In the genomic region with DNA sequence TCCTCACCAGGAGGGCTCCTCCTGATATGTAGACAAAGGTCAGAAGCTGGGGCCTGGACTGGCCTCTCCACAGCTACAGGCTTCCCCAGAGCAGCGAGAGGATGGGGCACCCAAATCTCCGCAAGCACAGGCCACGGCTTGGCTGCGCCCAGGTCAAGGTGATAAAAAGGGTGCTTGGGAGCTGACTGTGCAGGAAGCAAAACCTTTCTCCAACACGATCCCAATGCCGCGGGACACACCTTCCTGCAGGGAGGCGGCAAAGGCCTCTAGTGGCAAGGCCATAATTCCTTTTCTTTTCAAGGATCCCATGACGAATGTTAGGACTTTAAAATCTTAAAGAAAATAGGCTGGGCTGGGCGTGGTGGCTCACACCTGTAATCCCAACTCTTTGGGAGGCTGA, we compare ENCODE assay signal across 24 cellular contexts. TPM values are rescaled to one million over a fixed set of nuclear protein-coding genes. Genes with fewer than 3 reads are reported as not detected.
DNase-seq lines count a peak whose midpoint lies in the region; ATAC-seq and TF ChIP-seq lines count a peak whose summit lies in the region.
"Had no signal": no experiment of that assay in that cellular context is flagged by ENCODE, and none has a peak within 500 bp of the region (broad histone marks: within the 10 kb centered on the region; RNA-seq: fewer than 3 reads in every experiment).

No MANE protein-coding gene starts in this region.

- H3K27me3 Mint-ChIP-seq in activated CD4-positive, alpha-beta T cell treated with anti-CD3 and anti-CD28 coated beads, Interleukin-2, amount 10 ng/mL, durations not matched to agents 24 days and 14 days: no peaks in the 10 kb centered on the region
- H3K27me3 Mint-ChIP-seq in CD4-positive, CD25-positive, alpha-beta regulatory T cell: no peaks in the 10 kb centered on the region
- H3K27me3 Mint-ChIP-seq in activated T-helper 1 cell treated with anti-CD3 and anti-CD28 coated beads, Interleukin-12 subunit alpha, Interleukin-12 subunit beta, Interleukin-2, Interleukin-4 antibody, amounts not matched to agents 30 ng/mL and 10 ng/mL and 1 ng/mL, durations not matched to agents 14 hours and 24 hours and 36 hours (ENCODE audit: insufficient read depth): no peaks in the 10 kb centered on the region
- no peaks in the 10 kb centered on the region for H3K27me3 Mint-ChIP-seq in naive thymus-derived CD4-positive, alpha-beta T cell
- H3K27me3 Mint-ChIP-seq: CD4-positive, alpha-beta T cell had no signal

- no peak overlapping the region for H3K4me3 Mint-ChIP-seq in activated CD4-positive, alpha-beta T cell treated with anti-CD3 and anti-CD28 coated beads, Interleukin-2, amount 10 ng/mL, durations not matched to agents 24 days and 14 days
- H3K4me3 Mint-ChIP-seq in CD4-positive, CD25-positive, alpha-beta regulatory T cell: peak overlapping the region in 1 of 4 donors; percentile 69
- H3K4me3 Mint-ChIP-seq in activated T-helper 1 cell treated with anti-CD3 and anti-CD28 coated beads, Interleukin-12 subunit alpha, Interleukin-12 subunit beta, Interleukin-2, Interleukin-4 antibody, amounts not matched to agents 30 ng/mL and 10 ng/mL and 1 ng/mL, durations not matched to agents 14 hours and 24 hours and 36 hours: no peak overlapping the region
- peak overlapping the region in 6 of 10 donors; percentile 8 to 39 (median 26) for H3K4me3 Mint-ChIP-seq in naive thymus-derived CD4-positive, alpha-beta T cell
- H3K4me3 Mint-ChIP-seq: CD4-positive, alpha-beta T cell had no signal

- peaks cover 32% of the 10 kb centered on the region for H3K79me2 ChIP-seq in MM.1S (ENCODE audit: low read length)

- no peak overlapping the region for H2AFZ ChIP-seq in MM.1S (ENCODE audit: low read length)

- no peaks in the 10 kb centered on the region for H3K36me3 ChIP-seq in CD4-positive, CD25-positive, alpha-beta regulatory T cell (ENCODE audit: control insufficient read depth, insufficient read depth, low read length)
- H3K36me3 ChIP-seq in naive thymus-derived CD4-positive, alpha-beta T cell (ENCODE audit: control insufficient read depth in 2 of 3, insufficient read depth in 3 of 3, low read length in 3 of 3): no peaks in the 10 kb centered on the region
- H3K36me3 ChIP-seq in MM.1S (replicated peaks; ENCODE audit: insufficient read depth, low read length): no peaks in the 10 kb centered on the region
- H3K36me3 ChIP-seq: right atrium auricular region, SJCRH30, stomach had no signal

- no peak for DNase-seq in activated CD4-positive, alpha-beta T cell treated with anti-CD3 and anti-CD28 coated beads, Interleukin-2, amount 10 ng/mL, durations not matched to agents 24 days and 14 days
- no peak for DNase-seq in activated CD4-positive, alpha-beta T cell treated with anti-CD3 and anti-CD28 coated beads, Interleukin-2, amount 50 U/mL, for 48 hours
- no peak for DNase-seq in CD4-positive, CD25-positive, alpha-beta regulatory T cell
- no peak for DNase-seq in activated T-helper 1 cell treated with anti-CD3 and anti-CD28 coated beads, Interleukin-12 subunit alpha, Interleukin-12 subunit beta, Interleukin-2, Interleukin-4 antibody, amounts not matched to agents 30 ng/mL and 10 ng/mL and 1 ng/mL, durations not matched to agents 14 hours and 24 hours and 36 hours (ENCODE audit: low spot score)
- DNase-seq in naive thymus-derived CD4-positive, alpha-beta T cell: no peak
- DNase-seq in stimulated activated naive CD4-positive, alpha-beta T cell treated with Interleukin-2 at 50 U/mL for 16 hours (lab: John Stamatoyannopoulos, UW): no peak
- DNase-seq in MM.1S: no peak
- DNase-seq in NCI-H187 treated with DMSO at 0.1 percent for 48 hours (lab: John Stamatoyannopoulos, UW): no peak
- DNase-seq: activated naive CD4-positive, alpha-beta T cell treated with Interleukin-2 at 50 U/mL for 16 hours; activated T-cell treated with anti-CD3 and anti-CD28 coated beads, Interleukin-2, amount 50 U/mL, for 48 hours; anterior cingulate cortex; CD4-positive, alpha-beta T cell; effector memory CD4-positive, alpha-beta T cell; NCI-H1092 treated with DMSO at 0.1 percent for 48 hours; NCI-H1694 treated with DMSO at 0.1 percent for 48 hours; NCI-H2171; NCI-H510A treated with DMSO at 0.1 percent for 48 hours; posterior cingulate gyrus; SJCRH30; stomach had no signal

- H3K9me3 Mint-ChIP-seq in activated CD4-positive, alpha-beta T cell treated with anti-CD3 and anti-CD28 coated beads, Interleukin-2, amount 10 ng/mL, durations not matched to agents 24 days and 14 days: no peaks in the 10 kb centered on the region
- H3K9me3 Mint-ChIP-seq in CD4-positive, CD25-positive, alpha-beta regulatory T cell: no peaks in the 10 kb centered on the region
- no peaks in the 10 kb centered on the region for H3K9me3 Mint-ChIP-seq in activated T-helper 1 cell treated with anti-CD3 and anti-CD28 coated beads, Interleukin-12 subunit alpha, Interleukin-12 subunit beta, Interleukin-2, Interleukin-4 antibody, amounts not matched to agents 30 ng/mL and 10 ng/mL and 1 ng/mL, durations not matched to agents 14 hours and 24 hours and 36 hours
- no peaks in the 10 kb centered on the region for H3K9me3 Mint-ChIP-seq in naive thymus-derived CD4-positive, alpha-beta T cell
- H3K9me3 Mint-ChIP-seq: CD4-positive, alpha-beta T cell had no signal

- intact Hi-C loops in activated CD4-positive, alpha-beta T cell treated with anti-CD3 and anti-CD28 coated beads, Interleukin-2, amount 10 ng/mL, durations not matched to agents 24 days and 14 days (cut with micrococcal nuclease): loop anchor here (5.0 kb wide), 1 partner anchor 35 kb away; no protein-coding TSS in a partner anchor
- intact Hi-C loops in activated T-helper 1 cell treated with anti-CD3 and anti-CD28 coated beads, Interleukin-12 subunit alpha, Interleukin-12 subunit beta, Interleukin-2, Interleukin-4 antibody, amounts not matched to agents 30 ng/mL and 10 ng/mL and 1 ng/mL, durations not matched to agents 14 hours and 24 hours and 36 hours (cut with micrococcal nuclease): loop anchor here (5.0 kb wide), 1 partner anchor 35 kb away; no protein-coding TSS in a partner anchor
- intact Hi-C loops in naive thymus-derived CD4-positive, alpha-beta T cell (cut with micrococcal nuclease): loop anchor here in 1 of 2 donors (5.0 kb wide), 1 partner anchor 35 kb away; no protein-coding TSS in a partner anchor

- POLR2A ChIA-PET in naive thymus-derived CD4-positive, alpha-beta T cell (lab: Charles Lee): interaction anchor here (1.0 to 1.4 kb wide), 2 partner anchors 11 to 83 kb away, joined by 3 to 9 read pairs; partner anchors contain the start of genes LYSET and MOAP1

- no peaks in the 10 kb centered on the region for H3K9me3 ChIP-seq in CD4-positive, CD25-positive, alpha-beta regulatory T cell (ENCODE audit: control insufficient read depth in 2 of 2, low read length in 2 of 2)
- no peaks in the 10 kb centered on the region for H3K9me3 ChIP-seq in naive thymus-derived CD4-positive, alpha-beta T cell (ENCODE audit: control insufficient read depth in 2 of 3, low read length in 3 of 3)
- no peaks in the 10 kb centered on the region for H3K9me3 ChIP-seq in MM.1S (replicated peaks; ENCODE audit: insufficient read depth, low read length)
- H3K9me3 ChIP-seq: right atrium auricular region, SJCRH30, stomach had no signal

- no peaks in the 10 kb centered on the region for H3F3A ChIP-seq in MM.1S (ENCODE audit: insufficient read depth, low read length)

- no peaks in the 10 kb centered on the region for H3K27me3 ChIP-seq in CD4-positive, CD25-positive, alpha-beta regulatory T cell (ENCODE audit: control insufficient read depth, insufficient read depth, low read length)
- no peaks in the 10 kb centered on the region for H3K27me3 ChIP-seq in naive thymus-derived CD4-positive, alpha-beta T cell (ENCODE audit: control insufficient read depth in 2 of 2, insufficient read depth in 2 of 2, low read length in 2 of 2)
- no peaks in the 10 kb centered on the region for H3K27me3 ChIP-seq in MM.1S (replicated peaks; ENCODE audit: insufficient read depth, low read length)
- H3K27me3 ChIP-seq: right atrium auricular region, SJCRH30, stomach had no signal

- H3K9ac ChIP-seq in MM.1S (ENCODE audit: low read length): no peak overlapping the region

- CTCF ChIA-PET in naive thymus-derived CD4-positive, alpha-beta T cell (lab: Charles Lee): interaction anchor here (0.7 to 5.1 kb wide), 3 partner anchors 12 to 83 kb away, joined by 3 to 35 read pairs (median 4); partner anchors contain the start of genes ITPK1, LYSET and MOAP1

- H3K27ac Mint-ChIP-seq in activated CD4-positive, alpha-beta T cell treated with anti-CD3 and anti-CD28 coated beads, Interleukin-2, amount 10 ng/mL, durations not matched to agents 24 days and 14 days: peak overlapping the region; percentile 58
- peak overlapping the region; percentile 49 to 79 (median 60) for H3K27ac Mint-ChIP-seq in CD4-positive, CD25-positive, alpha-beta regulatory T cell
- peak overlapping the region; percentile 55 for H3K27ac Mint-ChIP-seq in activated T-helper 1 cell treated with anti-CD3 and anti-CD28 coated beads, Interleukin-12 subunit alpha, Interleukin-12 subunit beta, Interleukin-2, Interleukin-4 antibody, amounts not matched to agents 30 ng/mL and 10 ng/mL and 1 ng/mL, durations not matched to agents 14 hours and 24 hours and 36 hours
- H3K27ac Mint-ChIP-seq in naive thymus-derived CD4-positive, alpha-beta T cell: peak overlapping the region in 6 of 9 donors; percentile 43 to 76 (median 64)
- H3K27ac Mint-ChIP-seq: CD4-positive, alpha-beta T cell had no signal

- no peak for TF ChIP-seq CTCF in MM.1S (IDR thresholded peaks at IDR 0.05; ENCODE audit: low read length)

- H3K4me1 Mint-ChIP-seq in activated CD4-positive, alpha-beta T cell treated with anti-CD3 and anti-CD28 coated beads, Interleukin-2, amount 10 ng/mL, durations not matched to agents 24 days and 14 days: peaks cover 42% of the 10 kb centered on the region
- H3K4me1 Mint-ChIP-seq in CD4-positive, CD25-positive, alpha-beta regulatory T cell: peaks cover 0 to 58% (median 24%) of the 10 kb centered on the region in 4 donors
- H3K4me1 Mint-ChIP-seq in activated T-helper 1 cell treated with anti-CD3 and anti-CD28 coated beads, Interleukin-12 subunit alpha, Interleukin-12 subunit beta, Interleukin-2, Interleukin-4 antibody, amounts not matched to agents 30 ng/mL and 10 ng/mL and 1 ng/mL, durations not matched to agents 14 hours and 24 hours and 36 hours (ENCODE audit: low read depth): peaks cover 48% of the 10 kb centered on the region
- peaks cover 16 to 58% (median 23%) of the 10 kb centered on the region in 7 donors for H3K4me1 Mint-ChIP-seq in naive thymus-derived CD4-positive, alpha-beta T cell

- no peak for ATAC-seq in CD4-positive, CD25-positive, alpha-beta regulatory T cell (ENCODE audit: low read depth in 2 of 2)
- no peak for ATAC-seq in naive thymus-derived CD4-positive, alpha-beta T cell
- ATAC-seq: activated CD4-positive, CD25-positive, alpha-beta regulatory T cell treated with anti-CD3 and anti-CD28 coated beads, Interleukin-2, amount 50 U/mL, for 24 hours; left lobe of liver had no signal

- no peak overlapping the region for H3K4me2 ChIP-seq in MM.1S (ENCODE audit: low read depth, low read length)
- H3K4me2 ChIP-seq: smooth muscle cell had no signal

- no peak overlapping the region for H3K27ac ChIP-seq in CD4-positive, CD25-positive, alpha-beta regulatory T cell (ENCODE audit: insufficient read depth, low read length, poor library complexity, severe bottlenecking)
- no peak overlapping the region for H3K27ac ChIP-seq in naive thymus-derived CD4-positive, alpha-beta T cell (ENCODE audit: low read depth, low read length)
- H3K27ac ChIP-seq in MM.1S (ENCODE audit: low read length): no peak overlapping the region
- H3K27ac ChIP-seq: right atrium auricular region, SJCRH30, stomach had no signal

- H3K36me3 Mint-ChIP-seq in activated CD4-positive, alpha-beta T cell treated with anti-CD3 and anti-CD28 coated beads, Interleukin-2, amount 10 ng/mL, durations not matched to agents 24 days and 14 days (ENCODE audit: low read depth): peaks cover 2% of the 10 kb centered on the region
- no peaks in the 10 kb centered on the region for H3K36me3 Mint-ChIP-seq in CD4-positive, CD25-positive, alpha-beta regulatory T cell
- peaks cover 5% of the 10 kb centered on the region for H3K36me3 Mint-ChIP-seq in activated T-helper 1 cell treated with anti-CD3 and anti-CD28 coated beads, Interleukin-12 subunit alpha, Interleukin-12 subunit beta, Interleukin-2, Interleukin-4 antibody, amounts not matched to agents 30 ng/mL and 10 ng/mL and 1 ng/mL, durations not matched to agents 14 hours and 24 hours and 36 hours (ENCODE audit: low read depth)
- peaks cover 0 to 6% (median 1%) of the 10 kb centered on the region in 5 donors for H3K36me3 Mint-ChIP-seq in naive thymus-derived CD4-positive, alpha-beta T cell

- H3K4me3 ChIP-seq in CD4-positive, CD25-positive, alpha-beta regulatory T cell (ENCODE audit: low read depth, low read length): no peak overlapping the region
- no peak overlapping the region for H3K4me3 ChIP-seq in naive thymus-derived CD4-positive, alpha-beta T cell (ENCODE audit: low read length)
- H3K4me3 ChIP-seq in MM.1S (ENCODE audit: low read length): no peak overlapping the region
- H3K4me3 ChIP-seq: right atrium auricular region, SJCRH30, smooth muscle cell, stomach had no signal

- no peaks in the 10 kb centered on the region for H3K9me2 ChIP-seq in MM.1S (replicated peaks; ENCODE audit: insufficient read depth, low read length)

- peaks cover 23% of the 10 kb centered on the region for H3K4me1 ChIP-seq in CD4-positive, CD25-positive, alpha-beta regulatory T cell (ENCODE audit: control insufficient read depth, insufficient read depth, low read length, poor library complexity, severe bottlenecking)
- H3K4me1 ChIP-seq in naive thymus-derived CD4-positive, alpha-beta T cell (ENCODE audit: control insufficient read depth in 2 of 2, insufficient read depth in 2 of 2, low read length in 2 of 2): peaks cover 12 to 15% of the 10 kb centered on the region in 2 donors
- peaks cover 5% of the 10 kb centered on the region; the same call in 1 of the 2 replicates for H3K4me1 ChIP-seq in MM.1S (ENCODE audit: low read length)
- H3K4me1 ChIP-seq: SJCRH30 had no signal

- H4K20me1 ChIP-seq in MM.1S (ENCODE audit: insufficient read depth, low read length): no peaks in the 10 kb centered on the region

RNA-seq across cellular contexts. Expression of gene ITPK1, which starts 13.6 kb away (rescaled TPM):
- total RNA-seq in activated CD4-positive, alpha-beta T cell treated with anti-CD3 and anti-CD28 coated beads, Interleukin-2, amount 10 ng/mL, durations not matched to agents 24 days and 14 days: 71.0 and 73.9 TPM in 2 replicates
- 54.1 TPM for total RNA-seq in CD4-positive, CD25-positive, alpha-beta regulatory T cell
- polyA plus RNA-seq in CD4-positive, CD25-positive, alpha-beta regulatory T cell: 10 to 100 TPM; 19.5 to 24.5 (median 21.3) TPM
- total RNA-seq in activated T-helper 1 cell treated with anti-CD3 and anti-CD28 coated beads, Interleukin-12 subunit alpha, Interleukin-12 subunit beta, Interleukin-2, Interleukin-4 antibody, amounts not matched to agents 30 ng/mL and 10 ng/mL and 1 ng/mL, durations not matched to agents 14 hours and 24 hours and 36 hours: 71.0 and 77.3 TPM in 2 replicates
- 10 to 100 TPM; 19.6 to 71.8 (median 27.4) TPM for total RNA-seq in naive thymus-derived CD4-positive, alpha-beta T cell
- polyA plus RNA-seq in naive thymus-derived CD4-positive, alpha-beta T cell: 10 to 100 TPM; 10.2 to 16.8 TPM

Comparison
In these comparisons a context has a peak if more than half of its experiments do, and no peak if none do; other contexts are left out.
1. H3K4me3 Mint-ChIP-seq: peak in naive thymus-derived CD4-positive, alpha-beta T cell (6 of 10); none in activated CD4-positive, alpha-beta T cell treated with anti-CD3 and anti-CD28 coated beads, Interleukin-2, amount 10 ng/mL, durations not matched to agents 24 days and 14 days (single experiment) and activated T-helper 1 cell treated with anti-CD3 and anti-CD28 coated beads, Interleukin-12 subunit alpha, Interleukin-12 subunit beta, Interleukin-2, Interleukin-4 antibody, amounts not matched to agents 30 ng/mL and 10 ng/mL and 1 ng/mL, durations not matched to agents 14 hours and 24 hours and 36 hours (single experiment).
2. Peak in every context shown above with its lines, with median percentiles within 50 percentile points of each other: H3K27ac Mint-ChIP-seq.